11 cellular contexts compared by ENCODE assay signal in genomic region chr2:2542966-2543555, GRCh38.
DNase-seq lines count a peak whose midpoint lies in the region; ATAC-seq and TF ChIP-seq lines count a peak whose summit lies in the region.
"Had no signal": no experiment of that assay in that cellular context is flagged by ENCODE, and none has a peak within 500 bp of the region (broad histone marks: within the 10 kb centered on the region; RNA-seq: fewer than 3 reads in every experiment).

No MANE protein-coding gene starts in this region.

- no peaks in the 10 kb centered on the region for H3K9me3 Mint-ChIP-seq in nephron progenitor cell
- H3K9me3 Mint-ChIP-seq in activated CD4-positive, alpha-beta T cell treated with anti-CD3 and anti-CD28 coated beads, Interleukin-2, amount 10 ng/mL, durations not matched to agents 24 days and 14 days = no peaks in the 10 kb centered on the region
- H3K9me3 Mint-ChIP-seq: activated naive CD8-positive, alpha-beta T cell treated with anti-CD3 and anti-CD28 coated beads for 36 hours had no signal

- H2AFZ ChIP-seq in osteoblast (ENCODE audit: low read length) = no peak overlapping the region

- TF ChIP-seq CTCF in nephron progenitor cell (IDR thresholded peaks at IDR 0.05) (no peak), osteoblast (IDR thresholded peaks at IDR 0.05; ENCODE audit: extremely low read depth, low read depth, low read length) (no peak), suprapubic skin (IDR thresholded peaks at IDR 0.05) (no peak)

- no peaks in the 10 kb centered on the region for H3K27me3 ChIP-seq in osteoblast (ENCODE audit: insufficient read depth, low read length)
- peaks cover 3% of the 10 kb centered on the region for H3K27me3 ChIP-seq in suprapubic skin

- no peaks in the 10 kb centered on the region for H3K36me3 Mint-ChIP-seq in nephron progenitor cell (ENCODE audit: low read depth)
- H3K36me3 Mint-ChIP-seq in activated CD4-positive, alpha-beta T cell treated with anti-CD3 and anti-CD28 coated beads, Interleukin-2, amount 10 ng/mL, durations not matched to agents 24 days and 14 days (ENCODE audit: low read depth) = no peaks in the 10 kb centered on the region
- H3K36me3 Mint-ChIP-seq: activated naive CD8-positive, alpha-beta T cell treated with anti-CD3 and anti-CD28 coated beads for 36 hours; naive B cell had no signal

- no peaks in the 10 kb centered on the region for H3K79me2 ChIP-seq in osteoblast (ENCODE audit: insufficient read depth, low read length)

- no peak overlapping the region for H3K4me2 ChIP-seq in osteoblast (ENCODE audit: insufficient read depth, low read length)

- peaks cover 2% of the 10 kb centered on the region for H3K9me3 ChIP-seq in osteoblast (ENCODE audit: low read depth, low read length)
- no peaks in the 10 kb centered on the region for H3K9me3 ChIP-seq in suprapubic skin
- H3K9me3 ChIP-seq: spleen had no signal

- H3K27me3 Mint-ChIP-seq in nephron progenitor cell (ENCODE audit: low read depth, poor library complexity) = peaks cover 31% of the 10 kb centered on the region
- H3K27me3 Mint-ChIP-seq in activated CD4-positive, alpha-beta T cell treated with anti-CD3 and anti-CD28 coated beads, Interleukin-2, amount 10 ng/mL, durations not matched to agents 24 days and 14 days = no peaks in the 10 kb centered on the region

- intact Hi-C loops in activated CD4-positive, alpha-beta T cell treated with anti-CD3 and anti-CD28 coated beads, Interleukin-2, amount 10 ng/mL, durations not matched to agents 24 days and 14 days (cut with micrococcal nuclease) = no loop called here

- H3K4me3 ChIP-seq in osteoblast (ENCODE audit: insufficient read depth, low read length) (no peak overlapping the region), suprapubic skin (no peak overlapping the region)
- H3K4me3 ChIP-seq: spleen had no signal

- no peaks in the 10 kb centered on the region for H3K36me3 ChIP-seq in osteoblast (ENCODE audit: insufficient read depth, low read length)
- H3K36me3 ChIP-seq in suprapubic skin = no peaks in the 10 kb centered on the region
- H3K36me3 ChIP-seq: spleen had no signal

- H3K4me3 Mint-ChIP-seq in nephron progenitor cell = peak overlapping the region; percentile 41
- no peak overlapping the region for H3K4me3 Mint-ChIP-seq in activated CD4-positive, alpha-beta T cell treated with anti-CD3 and anti-CD28 coated beads, Interleukin-2, amount 10 ng/mL, durations not matched to agents 24 days and 14 days
- H3K4me3 Mint-ChIP-seq: activated naive CD8-positive, alpha-beta T cell treated with anti-CD3 and anti-CD28 coated beads for 36 hours had no signal

- WGBS in suprapubic skin = 82% methylated on average over 6 of the region's 24 CpGs

- H3K27ac ChIP-seq in osteoblast (ENCODE audit: low read depth, low read length) (no peak overlapping the region), suprapubic skin (no peak overlapping the region)
- H3K27ac ChIP-seq: spleen had no signal

- no peak for TF ChIP-seq EP300 in suprapubic skin (IDR thresholded peaks at IDR 0.05)

- no peaks in the 10 kb centered on the region for H4K20me1 ChIP-seq in osteoblast (ENCODE audit: insufficient read depth, low read length)

- peaks cover 67% of the 10 kb centered on the region for H3K4me1 Mint-ChIP-seq in nephron progenitor cell
- H3K4me1 Mint-ChIP-seq in activated CD4-positive, alpha-beta T cell treated with anti-CD3 and anti-CD28 coated beads, Interleukin-2, amount 10 ng/mL, durations not matched to agents 24 days and 14 days = no peaks in the 10 kb centered on the region
- H3K4me1 Mint-ChIP-seq: activated naive CD8-positive, alpha-beta T cell treated with anti-CD3 and anti-CD28 coated beads for 36 hours; naive B cell had no signal

- no peak overlapping the region for H3K27ac Mint-ChIP-seq in nephron progenitor cell
- H3K27ac Mint-ChIP-seq in activated CD4-positive, alpha-beta T cell treated with anti-CD3 and anti-CD28 coated beads, Interleukin-2, amount 10 ng/mL, durations not matched to agents 24 days and 14 days = no peak overlapping the region
- H3K27ac Mint-ChIP-seq: activated naive CD8-positive, alpha-beta T cell treated with anti-CD3 and anti-CD28 coated beads for 36 hours; naive B cell had no signal

- H3K4me1 ChIP-seq in osteoblast (ENCODE audit: insufficient read depth, low read length) (no peaks in the 10 kb centered on the region), suprapubic skin (no peaks in the 10 kb centered on the region)
- H3K4me1 ChIP-seq: spleen had no signal

- no peak for ATAC-seq in HG03378 (IDR thresholded peaks at IDR 0.05; ENCODE audit: unreplicated experiment)

- TF ChIP-seq POLR2A in suprapubic skin (IDR thresholded peaks at IDR 0.05) = no peak

- DNase-seq in DMS153 (lab: John Stamatoyannopoulos, UW) (peak; percentile 59), NCI-H2081 (lab: John Stamatoyannopoulos, UW) (peak; percentile 91 to 97), astrocyte of the hippocampus (ENCODE audit: low read depth, low spot score) (peak; percentile 5), nephron progenitor cell (peak; percentile 60), osteoblast (ENCODE audit: insufficient read length, low spot score, missing footprints) (no peak), suprapubic skin (ENCODE audit: low spot score in 2 of 2) (no peak)
- DNase-seq in activated CD4-positive, alpha-beta T cell treated with anti-CD3 and anti-CD28 coated beads, Interleukin-2, amount 10 ng/mL, durations not matched to agents 24 days and 14 days = no peak
- DNase-seq: activated naive CD8-positive, alpha-beta T cell treated with anti-CD3 and anti-CD28 coated beads for 36 hours; naive B cell; spleen had no signal

Comparison
In these comparisons a context has a peak if more than half of its experiments do, and no peak if none do; other contexts are left out.
1. DNase-seq: peak in DMS153 (single experiment), NCI-H2081 (2 of 2), astrocyte of the hippocampus (single experiment) and nephron progenitor cell (single experiment); none in activated CD4-positive, alpha-beta T cell treated with anti-CD3 and anti-CD28 coated beads, Interleukin-2, amount 10 ng/mL, durations not matched to agents 24 days and 14 days (single experiment), osteoblast (single experiment) and suprapubic skin (0 of 2).